In genomic region chr10:112454910-112455779, GRCh38 we compare ENCODE assay signal across 10 cellular contexts.
"Had no signal": no experiment of that assay in that cellular context is flagged by ENCODE, and none has a peak within 500 bp of the region (broad histone marks: within the 10 kb centered on the region; RNA-seq: fewer than 3 reads in every experiment).

No MANE protein-coding gene starts in this region.

- ATAC-seq: effector memory CD8-positive, alpha-beta T cell had no signal

- H3K9me3 ChIP-seq: sigmoid colon had no signal

- H3K4me1 Mint-ChIP-seq: neural crest cell had no signal

- H3K4me3 Mint-ChIP-seq: effector memory CD8-positive, alpha-beta T cell; neural crest cell had no signal

- H3K27ac Mint-ChIP-seq: effector memory CD8-positive, alpha-beta T cell had no signal

- DNase-seq: activated gamma-delta T cell; amygdala; brain microvascular endothelial cell; effector memory CD8-positive, alpha-beta T cell; kidney glomerular epithelial cell; sigmoid colon; stimulated activated CD4-positive, alpha-beta T cell treated with anti-CD3 and anti-CD28 coated beads, Interleukin-2, amount 100 ng/mL, for 24 hours; T-helper 2 cell had no signal

- H3K27me3 Mint-ChIP-seq: effector memory CD8-positive, alpha-beta T cell had no signal

- H3K4me3 ChIP-seq: hepatocyte, sigmoid colon had no signal

- H3K4me1 ChIP-seq: sigmoid colon had no signal

- H3K36me3 ChIP-seq: brain microvascular endothelial cell, sigmoid colon had no signal

- H3K9me3 Mint-ChIP-seq: effector memory CD8-positive, alpha-beta T cell had no signal

- H3K27ac ChIP-seq: brain microvascular endothelial cell, hepatocyte, sigmoid colon had no signal
